ENCODE assay signal across 16 cellular contexts in the genomic region with DNA sequence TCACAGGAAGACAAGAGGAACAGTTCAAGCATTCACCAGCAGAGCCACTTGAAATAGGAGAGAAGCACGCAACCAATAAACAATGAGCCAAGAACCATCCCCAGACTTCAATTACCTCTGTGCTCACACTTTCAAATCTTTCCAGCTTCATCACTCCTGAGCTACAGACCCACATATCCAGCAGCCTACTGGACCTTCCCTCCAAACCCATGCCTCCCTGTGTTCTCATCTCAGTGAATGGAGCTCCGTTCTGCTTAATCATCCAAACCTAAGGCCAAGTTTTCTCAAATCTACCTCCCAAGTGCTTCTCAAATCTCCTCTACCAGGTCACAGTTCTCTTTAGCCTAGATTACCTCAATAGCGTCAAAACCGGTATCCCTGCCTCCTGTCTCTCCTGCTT. TPM values are rescaled to one million over a fixed set of nuclear protein-coding genes. Genes with fewer than 3 reads are reported as not detected.
"Had no signal": no experiment of that assay in that cellular context is flagged by ENCODE, and none has a peak within 500 bp of the region (broad histone marks: within the 10 kb centered on the region; RNA-seq: fewer than 3 reads in every experiment).

No MANE protein-coding gene starts in this region.

- H3K27me3 ChIP-seq: tibial nerve had no signal

- H3K27ac ChIP-seq: tibial nerve had no signal

- H3K9me3 ChIP-seq: tibial nerve had no signal

- FAIRE-seq: astrocyte, small intestine had no signal

- H3K36me3 ChIP-seq: tibial nerve had no signal

- H3K4me3 ChIP-seq: tibial nerve had no signal

- DNase-seq: activated CD4-positive, alpha-beta T cell treated with anti-CD3 and anti-CD28 coated beads for 48 hours; activated CD8-positive, alpha-beta memory T cell treated with anti-CD3 and anti-CD28 coated beads, Interleukin-2, amount 50 U/mL, for 48 hours; activated CD8-positive, alpha-beta T cell treated with anti-CD3 and anti-CD28 coated beads, Interleukin-2, amount 10 ng/mL, durations not matched to agents 7 days and 5 days; activated naive CD4-positive, alpha-beta T cell treated with anti-CD3 and anti-CD28 coated beads for 36 hours; central memory CD4-positive, alpha-beta T cell; cortex of kidney; effector memory CD4-positive, alpha-beta T cell; erythroblast; small intestine had no signal

- ATAC-seq: activated CD8-positive, alpha-beta T cell treated with anti-CD3 and anti-CD28 coated beads, Interleukin-2, amount 10 ng/mL, durations not matched to agents 7 days and 5 days; left lobe of liver; stimulated activated effector memory CD8-positive, alpha-beta T cell treated with anti-CD3 and anti-CD28 coated beads, Interleukin-12 subunit alpha, Interleukin-12 subunit beta, amount 100 ng/mL, for 72 hours; WTC11 had no signal

RNA-seq across cellular contexts. Expression of a gene that starts 23.5 kb away (rescaled TPM):
- total RNA-seq: activated CD8-positive, alpha-beta T cell treated with anti-CD3 and anti-CD28 coated beads, Interleukin-2, amount 10 ng/mL, durations not matched to agents 7 days and 5 days; activated naive CD4-positive, alpha-beta T cell treated with anti-CD3 and anti-CD28 coated beads for 36 hours; astrocyte; left lobe of liver; renal cortical epithelial cell; T-helper 1 cell treated with Interleukin-12 subunit alpha and Interleukin-12 subunit beta and Interleukin-4 antibody, amounts not matched to agents 30 ng/mL and 1 ng/mL, for 36 hours had no signal
